ENCODE assay signal across 8 cellular contexts in the genomic region with DNA sequence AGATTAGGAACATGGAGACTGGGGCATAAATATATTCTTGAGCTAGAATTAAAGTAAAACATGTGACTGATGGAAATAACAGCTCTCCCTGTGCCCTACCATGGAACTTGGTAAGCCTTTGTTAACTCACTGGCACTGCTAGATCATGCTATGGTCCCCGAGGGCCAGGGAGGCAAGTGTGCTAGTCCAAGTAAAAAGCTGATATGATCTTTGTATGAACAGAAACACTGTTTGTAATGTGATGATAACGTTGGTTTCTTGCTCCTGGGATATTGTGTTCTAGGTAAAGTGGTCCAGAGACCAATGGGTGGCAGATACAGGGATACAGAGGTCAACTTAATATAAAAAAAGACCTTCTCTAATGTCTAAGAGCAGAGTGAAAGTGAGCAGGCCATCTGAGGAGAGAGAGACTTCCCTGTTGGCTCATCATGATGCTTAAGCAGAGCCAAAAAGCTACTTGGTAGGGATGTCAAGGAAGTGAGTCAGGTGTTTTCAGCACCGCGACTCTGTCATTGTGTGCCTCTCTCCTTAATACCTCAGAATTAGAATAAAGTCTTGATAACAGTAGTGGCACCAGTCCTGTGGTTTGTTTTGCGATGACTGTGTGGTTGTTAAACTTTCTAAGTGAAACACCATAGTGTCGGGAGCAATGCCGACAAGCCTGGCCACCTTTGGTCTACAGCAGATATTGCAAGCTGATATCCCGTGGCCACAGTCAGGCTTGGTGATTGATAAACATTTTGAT. TPM values are rescaled to one million over a fixed set of nuclear protein-coding genes. Genes with fewer than 3 reads are reported as not detected.
DNase-seq lines count a peak whose midpoint lies in the region; ATAC-seq lines count a peak whose summit lies in the region.

No MANE protein-coding gene starts in this region.

- H3K36me3 Mint-ChIP-seq in stimulated activated effector memory CD8-positive, alpha-beta T cell treated with anti-CD3 and anti-CD28 coated beads, Interleukin-12 subunit alpha, Interleukin-12 subunit beta, amount 100 ng/mL, for 72 hours, result no peaks in the 10 kb centered on the region

- ATAC-seq in HG03103 (IDR thresholded peaks at IDR 0.05; ENCODE audit: low read depth, unreplicated experiment), result peak; percentile 48
- ATAC-seq in esophagus mucosa, result peak; percentile 67
- ATAC-seq in stimulated activated effector memory CD8-positive, alpha-beta T cell treated with anti-CD3 and anti-CD28 coated beads, Interleukin-12 subunit alpha, Interleukin-12 subunit beta, amount 100 ng/mL, for 72 hours, result peak; percentile 99

- no peaks in the 10 kb centered on the region for H3K9me3 Mint-ChIP-seq in stimulated activated effector memory CD8-positive, alpha-beta T cell treated with anti-CD3 and anti-CD28 coated beads, Interleukin-12 subunit alpha, Interleukin-12 subunit beta, amount 100 ng/mL, for 72 hours

- no peak overlapping the region for H3K4me3 Mint-ChIP-seq in stimulated activated effector memory CD8-positive, alpha-beta T cell treated with anti-CD3 and anti-CD28 coated beads, Interleukin-12 subunit alpha, Interleukin-12 subunit beta, amount 100 ng/mL, for 72 hours

- H3K4me1 Mint-ChIP-seq in stimulated activated effector memory CD8-positive, alpha-beta T cell treated with anti-CD3 and anti-CD28 coated beads, Interleukin-12 subunit alpha, Interleukin-12 subunit beta, amount 100 ng/mL, for 72 hours, result peaks cover 26% of the 10 kb centered on the region

- H3K27ac Mint-ChIP-seq in stimulated activated effector memory CD8-positive, alpha-beta T cell treated with anti-CD3 and anti-CD28 coated beads, Interleukin-12 subunit alpha, Interleukin-12 subunit beta, amount 100 ng/mL, for 72 hours, result no peak overlapping the region

- peak; percentile 9 for DNase-seq in NK-92 treated with Interleukin-12 subunit alpha and Interleukin-12 subunit beta, amount 100 ng/mL, for 24 hours (lab: John Stamatoyannopoulos, UW)
- no peak for DNase-seq in NK-92 (lab: John Stamatoyannopoulos, UW; ENCODE audit: unreplicated experiment)
- DNase-seq in activated CD4-positive, CD25-positive, alpha-beta regulatory T cell treated with anti-CD3 and anti-CD28 coated beads, Interleukin-2, amount 50 U/mL, for 72 hours, result peak; percentile 42
- peak; percentile 22 to 73 for DNase-seq in stimulated activated effector memory CD8-positive, alpha-beta T cell treated with anti-CD3 and anti-CD28 coated beads, Interleukin-12 subunit alpha, Interleukin-12 subunit beta, amount 100 ng/mL, for 72 hours (ENCODE audit: low spot score in 2 of 2)
- DNase-seq in NCI-H1436 (lab: John Stamatoyannopoulos, UW), result no peak
- no peak for DNase-seq in NCI-H2171 treated with DMSO at 0.1 percent for 48 hours (lab: John Stamatoyannopoulos, UW)

RNA-seq across cellular contexts. Expression of a gene that starts 27.7 kb away (rescaled TPM):
- 4.7 TPM for total RNA-seq in esophagus mucosa

Comparison
In these comparisons a context has a peak if more than half of its experiments do, and no peak if none do; other contexts are left out.
1. DNase-seq: peak in NK-92 treated with Interleukin-12 subunit alpha and Interleukin-12 subunit beta, amount 100 ng/mL, for 24 hours (single experiment), activated CD4-positive, CD25-positive, alpha-beta regulatory T cell treated with anti-CD3 and anti-CD28 coated beads, Interleukin-2, amount 50 U/mL, for 72 hours (single experiment) and stimulated activated effector memory CD8-positive, alpha-beta T cell treated with anti-CD3 and anti-CD28 coated beads, Interleukin-12 subunit alpha, Interleukin-12 subunit beta, amount 100 ng/mL, for 72 hours (2 of 2); none in NK-92 (single experiment), NCI-H1436 (single experiment) and NCI-H2171 treated with DMSO at 0.1 percent for 48 hours (single experiment).
2. ATAC-seq: peak in every context shown above with its lines; median percentile 99 in stimulated activated effector memory CD8-positive, alpha-beta T cell treated with anti-CD3 and anti-CD28 coated beads, Interleukin-12 subunit alpha, Interleukin-12 subunit beta, amount 100 ng/mL, for 72 hours; 67 in esophagus mucosa; 48 in HG03103.